8 cellular contexts compared by ENCODE assay signal in genomic region chr11:62573592-62574362, GRCh38. TPM values are rescaled to one million over a fixed set of nuclear protein-coding genes. Genes with fewer than 3 reads are reported as not detected.
DNase-seq lines count a peak whose midpoint lies in the region; ATAC-seq and TF ChIP-seq lines count a peak whose summit lies in the region.

TSS of gene EEF1G (minus strand) at chr11:62573891. CDS start at chr11:62573842, 49 bp downstream.

- H3K4me1 ChIP-seq in Karpas-422 (ENCODE audit: low read length) (peaks cover 29% of the 10 kb centered on the region), esophagus squamous epithelium (peaks cover 24 to 78% (median 38%) of the 10 kb centered on the region in 3 donors)

- no peaks in the 10 kb centered on the region for H3K9me3 Mint-ChIP-seq in naive B cell
- H3K9me3 Mint-ChIP-seq in stimulated activated memory B cell treated with anti-CD40 and anti-IgM and Interleukin-4, amounts not matched to agents 10 μg/mL and 1 μg/mL and 100 μg/mL, for 72 hours = no peaks in the 10 kb centered on the region

- peak in 3 of 4 donors; percentile 20 to 75 (median 67) for TF ChIP-seq POLR2A in esophagus squamous epithelium (IDR thresholded peaks at IDR 0.05)

- TF ChIP-seq CTCF in esophagus squamous epithelium (IDR thresholded peaks at IDR 0.05) = peak in 1 of 6 experiments; percentile 30

- H3K27ac ChIP-seq in Karpas-422 (ENCODE audit: low read length) (peak within 1 kb of the TSS; percentile 76), esophagus squamous epithelium (peak within 1 kb of the TSS; percentile 86 to 96 (median 93))

- peak; percentile 83 for ATAC-seq in GM21825 (IDR thresholded peaks at IDR 0.05; ENCODE audit: unreplicated experiment)
- peak; percentile 89 to 90 for ATAC-seq in naive B cell (ENCODE audit: low read depth in 2 of 2)
- peak; percentile 95 for ATAC-seq in stimulated activated memory B cell treated with anti-CD40 and anti-IgM and Interleukin-4, amounts not matched to agents 10 μg/mL and 1 μg/mL and 100 μg/mL, for 72 hours

- H3K36me3 ChIP-seq in Karpas-422 (ENCODE audit: insufficient read depth, low read length) (peaks cover 26% of the 10 kb centered on the region), esophagus squamous epithelium (peaks cover 0 to 74% (median 30%) of the 10 kb centered on the region in 3 donors)

- peaks cover 42% of the 10 kb centered on the region for H3K79me2 ChIP-seq in Karpas-422 (ENCODE audit: low read length)

- H3K4me1 Mint-ChIP-seq in naive B cell = peaks cover 38 to 54% (median 53%) of the 10 kb centered on the region in 3 donors
- H3K4me1 Mint-ChIP-seq in stimulated activated memory B cell treated with anti-CD40 and anti-IgM and Interleukin-4, amounts not matched to agents 10 μg/mL and 1 μg/mL and 100 μg/mL, for 72 hours = peaks cover 53% of the 10 kb centered on the region

- H3K36me3 Mint-ChIP-seq in naive B cell = peaks cover 17 to 24% of the 10 kb centered on the region in 2 donors
- H3K36me3 Mint-ChIP-seq in stimulated activated memory B cell treated with anti-CD40 and anti-IgM and Interleukin-4, amounts not matched to agents 10 μg/mL and 1 μg/mL and 100 μg/mL, for 72 hours = peaks cover 69% of the 10 kb centered on the region

- H3K9me3 ChIP-seq in Karpas-422 (ENCODE audit: low read length) (no peaks in the 10 kb centered on the region), esophagus squamous epithelium (no peaks in the 10 kb centered on the region)

- peaks cover 16% of the 10 kb centered on the region for H4K20me1 ChIP-seq in Karpas-422 (ENCODE audit: insufficient read depth, low read depth, low read length)

- 0 out of 2 replicates have a peak within 1 kb of the TSS, but pooled peaks have one; percentile 32 for H2AFZ ChIP-seq in Karpas-422 (ENCODE audit: low read length)

- peak within 1 kb of the TSS; percentile 96 to 100 (median 98) for H3K4me3 Mint-ChIP-seq in naive B cell
- peak within 1 kb of the TSS; percentile 98 for H3K4me3 Mint-ChIP-seq in stimulated activated memory B cell treated with anti-CD40 and anti-IgM and Interleukin-4, amounts not matched to agents 10 μg/mL and 1 μg/mL and 100 μg/mL, for 72 hours

- H3K4me3 ChIP-seq in Karpas-422 (ENCODE audit: low read length) (peak within 1 kb of the TSS; percentile 95), esophagus squamous epithelium (peak within 1 kb of the TSS; percentile 58 to 89 (median 82))

- DNase-seq in DMS79 treated with DMSO at 0.1 percent for 48 hours (lab: John Stamatoyannopoulos, UW) = peak; percentile 99
- peak; percentile 100 for DNase-seq in Karpas-422
- peak; percentile 99 for DNase-seq in RKO (ENCODE audit: low spot score)
- peak; percentile 98 for DNase-seq in activated T-helper 1 cell treated with Interleukin-2 at 50 U/mL for 16 hours (ENCODE audit: low read depth)
- peak; percentile 94 for DNase-seq in esophagus squamous epithelium (lab: John Stamatoyannopoulos, UW)
- DNase-seq in naive B cell = peak; percentile 99

- peak within 1 kb of the TSS; percentile 91 for H3K9ac ChIP-seq in Karpas-422 (ENCODE audit: low read length)

- H3K27me3 ChIP-seq in Karpas-422 (ENCODE audit: low read length) = no peaks in the 10 kb centered on the region
- no peaks in the 10 kb centered on the region for H3K27me3 ChIP-seq in esophagus squamous epithelium

- no peaks in the 10 kb centered on the region for H3K27me3 Mint-ChIP-seq in naive B cell
- no peaks in the 10 kb centered on the region for H3K27me3 Mint-ChIP-seq in stimulated activated memory B cell treated with anti-CD40 and anti-IgM and Interleukin-4, amounts not matched to agents 10 μg/mL and 1 μg/mL and 100 μg/mL, for 72 hours

- H3K9me2 ChIP-seq in Karpas-422 (replicated peaks; ENCODE audit: insufficient read depth, low read length) = no peaks in the 10 kb centered on the region

- WGBS in esophagus squamous epithelium, 2 donors = 0 to 1% methylated on average over 24 to 39 of the region's 46 CpGs

- peak within 1 kb of the TSS; percentile 96 to 98 (median 98) for H3K27ac Mint-ChIP-seq in naive B cell
- peak within 1 kb of the TSS; percentile 98 for H3K27ac Mint-ChIP-seq in stimulated activated memory B cell treated with anti-CD40 and anti-IgM and Interleukin-4, amounts not matched to agents 10 μg/mL and 1 μg/mL and 100 μg/mL, for 72 hours

- H3K4me2 ChIP-seq in Karpas-422 (ENCODE audit: low read depth, low read length, poor library complexity, severe bottlenecking) = peak within 1 kb of the TSS; percentile 86

- intact Hi-C loops in esophagus squamous epithelium (cut with DNase I) = no loop called here

RNA-seq across cellular contexts. Expression of gene EEF1G, which starts in this region (rescaled TPM):
- total RNA-seq in Karpas-422 (2014; rRNA removed; shearing (Covaris generic); ENCODE audit: low replicate concordance) = 1,351 and 2,115 TPM in 2 replicates
- 1,000 to 10,000 TPM; 1,144 to 2,095 (median 1,685) TPM for total RNA-seq in esophagus squamous epithelium
- 1,000 to 10,000 TPM; 1,313 to 1,862 (median 1,450) TPM for polyA plus RNA-seq in naive B cell (ENCODE audit: low read depth in 6 of 6)

Comparison
In these comparisons a context has a peak if more than half of its experiments do, and no peak if none do; other contexts are left out.
1. Peak in every context shown above with its lines: DNase-seq, ATAC-seq, H3K4me3 ChIP-seq and H3K27ac ChIP-seq.